ENCODE assay signal across 26 cellular contexts in genomic region chr2:118801154-118801553, GRCh38. TPM values are rescaled to one million over a fixed set of nuclear protein-coding genes. Genes with fewer than 3 reads are reported as not detected.
"Had no signal": no experiment of that assay in that cellular context is flagged by ENCODE, and none has a peak within 500 bp of the region (broad histone marks: within the 10 kb centered on the region; RNA-seq: fewer than 3 reads in every experiment).

No MANE protein-coding gene starts in this region.

- DNase-seq: activated CD4-positive, alpha-beta T cell treated with anti-CD3 and anti-CD28 coated beads, Interleukin-2, amount 10 ng/mL, durations not matched to agents 7 days and 5 days; activated CD4-positive, CD25-positive, alpha-beta regulatory T cell treated with anti-CD3 and anti-CD28 coated beads, Interleukin-2, amount 50 U/mL, for 72 hours; activated CD8-positive, alpha-beta memory T cell treated with anti-CD3 and anti-CD28 coated beads, Interleukin-2, amount 10 ng/mL, durations not matched to agents 7 days and 5 days; activated CD8-positive, alpha-beta T cell treated with anti-CD3 and anti-CD28 coated beads for 36 hours; activated gamma-delta T cell; activated T-cell treated with anti-CD3 and anti-CD28 coated beads for 4 hours; aorta; dorsolateral prefrontal cortex; effector memory CD8-positive, alpha-beta T cell; gastrocnemius medialis; hypothalamus; left ventricle myocardium inferior; midbrain; natural killer cell; ovary; stimulated activated CD4-positive, alpha-beta T cell treated with anti-CD3 and anti-CD28 coated beads, Interleukin-1b, Interleukin-23, amount 100 ng/mL, for 48 hours; stomach; uterus; WERI-Rb-1 had no signal

- H3K4me1 ChIP-seq: left ventricle myocardium inferior, prostate gland, right atrium auricular region, stomach, tibial nerve, uterus had no signal

- ATAC-seq: activated CD8-positive, alpha-beta memory T cell treated with anti-CD3 and anti-CD28 coated beads, Interleukin-2, amount 10 ng/mL, durations not matched to agents 7 days and 5 days; activated CD8-positive, alpha-beta T cell treated with anti-CD3 and anti-CD28 coated beads for 36 hours; effector memory CD8-positive, alpha-beta T cell; natural killer cell; stimulated activated effector memory CD8-positive, alpha-beta T cell treated with anti-CD3 and anti-CD28 coated beads, Interleukin-12 subunit alpha, Interleukin-12 subunit beta, amount 100 ng/mL, for 72 hours had no signal

- H3K4me3 ChIP-seq: dorsolateral prefrontal cortex, gastrocnemius medialis, left ventricle myocardium inferior, ovary, prostate gland, right atrium auricular region, stomach, suprapubic skin, tibial nerve, uterus had no signal

- H3K27me3 ChIP-seq: gastrocnemius medialis, ovary, right atrium auricular region, uterus had no signal

- H3K27ac ChIP-seq: dorsolateral prefrontal cortex, gastrocnemius medialis, left ventricle myocardium inferior, ovary, prostate gland, right atrium auricular region, stomach, suprapubic skin, tibial nerve, uterus, WERI-Rb-1 had no signal

- H3K36me3 ChIP-seq: gastrocnemius medialis, left ventricle myocardium inferior, ovary, prostate gland, right atrium auricular region, stomach, suprapubic skin, tibial nerve, uterus, WERI-Rb-1 had no signal

- H3K9me3 ChIP-seq: gastrocnemius medialis, left ventricle myocardium inferior, ovary, prostate gland, right atrium auricular region, stomach, suprapubic skin, tibial nerve, uterus had no signal

RNA-seq across cellular contexts. Expression of gene EN1, which starts 46.3 kb away (rescaled TPM):
- total RNA-seq: activated CD4-positive, alpha-beta T cell treated with anti-CD3 and anti-CD28 coated beads, Interleukin-2, amount 10 ng/mL, durations not matched to agents 7 days and 5 days; activated CD8-positive, alpha-beta memory T cell treated with anti-CD3 and anti-CD28 coated beads, Interleukin-2, amount 10 ng/mL, durations not matched to agents 7 days and 5 days; activated CD8-positive, alpha-beta T cell treated with anti-CD3 and anti-CD28 coated beads for 36 hours; activated T-helper 1 cell treated with anti-CD3 and anti-CD28 coated beads, Interleukin-12 subunit alpha, Interleukin-12 subunit beta, Interleukin-2, Interleukin-4 antibody, amounts not matched to agents 30 ng/mL and 10 ng/mL and 1 ng/mL, durations not matched to agents 14 hours and 24 hours and 36 hours; aorta; left ventricle myocardium inferior; lung microvascular endothelial cell; natural killer cell; ovary; right atrium auricular region; stomach; uterus had no signal
- polyA plus RNA-seq: aorta, ovary, stomach had no signal
